20 cellular contexts compared by ENCODE assay signal in the genomic region with DNA sequence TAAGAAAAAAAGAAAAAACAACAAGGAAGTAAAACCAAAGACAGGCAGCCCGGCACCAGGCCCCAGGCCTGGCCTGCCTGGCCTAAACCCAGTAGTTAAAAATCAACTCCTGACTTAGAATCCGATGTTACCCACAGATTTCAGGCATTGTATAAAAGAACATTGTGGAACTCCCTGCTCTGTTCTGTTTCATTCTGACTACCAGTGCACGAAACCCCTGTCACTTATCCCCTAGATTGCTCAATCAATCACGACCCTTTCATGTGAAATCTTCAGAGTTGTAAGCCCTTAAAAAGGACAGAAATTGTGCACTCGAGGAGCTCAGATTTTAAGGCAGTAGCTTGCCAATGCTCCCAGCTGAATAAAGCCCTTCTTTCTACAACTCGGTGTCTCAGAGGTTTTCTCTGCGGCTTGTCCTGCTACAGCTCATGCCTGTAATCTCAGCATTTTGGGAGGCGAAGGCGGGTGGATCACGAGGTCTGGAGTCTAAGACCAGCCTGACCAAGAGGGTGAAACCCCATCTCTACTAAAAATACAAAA. TPM values are rescaled to one million over a fixed set of nuclear protein-coding genes. Genes with fewer than 3 reads are reported as not detected.
DNase-seq lines count a peak whose midpoint lies in the region; ATAC-seq, FAIRE-seq and TF ChIP-seq lines count a peak whose summit lies in the region.
"Had no signal": no experiment of that assay in that cellular context is flagged by ENCODE, and none has a peak within 500 bp of the region (broad histone marks: within the 10 kb centered on the region; RNA-seq: fewer than 3 reads in every experiment).

No MANE protein-coding gene starts in this region.

- TF ChIP-seq RAD21 in HepG2 (CRISPR knock-in tag; IDR thresholded peaks at IDR 0.05), result no peak

- 22% methylated on average over 9 of the region's 10 CpGs for WGBS in HepG2 (ENCODE audit: low lambda C conversion rate)

- no peaks in the 10 kb centered on the region for H3K9me3 Mint-ChIP-seq in activated T-helper 17 cell treated with anti-CD3 and anti-CD28 coated beads, Interleukin-2, amount 50 U/mL, for 72 hours
- no peaks in the 10 kb centered on the region for H3K9me3 Mint-ChIP-seq in MCF 10A (ENCODE audit: unreplicated experiment)

- intact Hi-C loops in HepG2 (cut with micrococcal nuclease; ENCODE audit: unreplicated experiment), result no loop called here
- intact Hi-C loops in MCF 10A (cut with micrococcal nuclease), result no loop called here

- peak overlapping the region in 6 of 11 experiments; percentile 8 to 49 (median 18); a peak in 3 of 22 replicates for H3K9ac ChIP-seq in BLaER1 treated with 17β-estradiol and CSF1 and Interleukin-3, amounts not matched to agents 10 nM and 100 nM
- no peak overlapping the region for H3K9ac ChIP-seq in HepG2 (ENCODE audit: insufficient read depth, low read depth, low read length)

- TF ChIP-seq CTCF in HepG2 (CRISPR knock-in tag; IDR thresholded peaks at IDR 0.05) (no peak), MCF 10A (IDR thresholded peaks at IDR 0.05; ENCODE audit: unreplicated experiment) (no peak)

- H3K36me3 ChIP-seq in BLaER1 treated with 17β-estradiol and CSF1 and Interleukin-3, amounts not matched to agents 10 nM and 100 nM, result no peaks in the 10 kb centered on the region
- H3K36me3 ChIP-seq in HepG2 (replicated peaks in 1 of 2; ENCODE audit: control insufficient read depth in 1 of 2, insufficient read depth in 2 of 2, low read length in 2 of 2), result no peaks in the 10 kb centered on the region
- H3K36me3 ChIP-seq: tibial nerve had no signal

- no peaks in the 10 kb centered on the region for H3K36me3 Mint-ChIP-seq in activated T-helper 17 cell treated with anti-CD3 and anti-CD28 coated beads, Interleukin-2, amount 50 U/mL, for 72 hours (ENCODE audit: low read depth)
- H3K36me3 Mint-ChIP-seq in MCF 10A (ENCODE audit: insufficient read depth, unreplicated experiment), result no peaks in the 10 kb centered on the region
- H3K36me3 Mint-ChIP-seq: naive thymus-derived CD4-positive, alpha-beta T cell had no signal

- no peak overlapping the region for H2AFZ ChIP-seq in HepG2 (ENCODE audit: low read length)

- peak overlapping the region in 6 of 11 experiments; percentile 7 to 54 (median 34); a peak in 6 of 22 replicates for H3K27ac ChIP-seq in BLaER1 treated with 17β-estradiol and CSF1 and Interleukin-3, amounts not matched to agents 10 nM and 100 nM
- H3K27ac ChIP-seq in HepG2 (ENCODE audit: extremely low read length, insufficient read depth, low read length), result no peak overlapping the region
- H3K27ac ChIP-seq: A549, skin epidermis, tibial nerve had no signal

- no peaks in the 10 kb centered on the region for H4K20me1 ChIP-seq in BLaER1 treated with 17β-estradiol and CSF1 and Interleukin-3, amounts not matched to agents 10 nM and 100 nM
- H4K20me1 ChIP-seq in HepG2 (ENCODE audit: insufficient read depth, low read length), result no peaks in the 10 kb centered on the region

- no peak for FAIRE-seq in HepG2 (lab: Jason Lieb, UNC)
- FAIRE-seq: A549, D721Med, keratinocyte had no signal

- peaks cover 0 to 27% (median 15%) of the 10 kb centered on the region in 10 experiments; a peak in 12 of 20 replicates for H3K4me1 ChIP-seq in BLaER1 treated with 17β-estradiol and CSF1 and Interleukin-3, amounts not matched to agents 10 nM and 100 nM
- H3K4me1 ChIP-seq in HepG2 (ENCODE audit: insufficient read depth, low read length), result no peaks in the 10 kb centered on the region
- H3K4me1 ChIP-seq: A549, tibial nerve had no signal

- H3K27me3 ChIP-seq in BLaER1 treated with 17β-estradiol and CSF1 and Interleukin-3, amounts not matched to agents 10 nM and 100 nM, result no peaks in the 10 kb centered on the region
- H3K27me3 ChIP-seq in HepG2 (ENCODE audit: control insufficient read depth in 1 of 2, insufficient read depth in 2 of 2, low read length in 2 of 2), result no peaks in the 10 kb centered on the region
- H3K27me3 ChIP-seq: tibial nerve had no signal

- peak overlapping the region in 6 of 11 experiments; percentile 7 to 44 (median 25); a peak in 6 of 22 replicates for H3K4me2 ChIP-seq in BLaER1 treated with 17β-estradiol and CSF1 and Interleukin-3, amounts not matched to agents 10 nM and 100 nM
- peak overlapping the region; percentile 55 for H3K4me2 ChIP-seq in HepG2 (ENCODE audit: low read depth, low read length)
- H3K4me2 ChIP-seq: A549 had no signal

- no peaks in the 10 kb centered on the region for H3K79me2 ChIP-seq in HepG2 (ENCODE audit: insufficient read depth, low read length)

- no peaks in the 10 kb centered on the region for H3K27me3 Mint-ChIP-seq in activated T-helper 17 cell treated with anti-CD3 and anti-CD28 coated beads, Interleukin-2, amount 50 U/mL, for 72 hours
- H3K27me3 Mint-ChIP-seq in MCF 10A (ENCODE audit: insufficient read depth, unreplicated experiment), result no peaks in the 10 kb centered on the region
- H3K27me3 Mint-ChIP-seq: activated T-cell treated with anti-CD3 and anti-CD28 coated beads, Interleukin-2, amount 50 U/mL, for 24 hours; naive thymus-derived CD4-positive, alpha-beta T cell had no signal

- TF ChIP-seq POLR2A in HepG2 (IDR thresholded peaks at IDR 0.05; ENCODE audit: insufficient read depth in 1 of 2, low read depth in 2 of 2, low read length in 2 of 2), result no peak

- ATAC-seq in GM21390 (IDR thresholded peaks at IDR 0.05; ENCODE audit: unreplicated experiment) (peak; percentile 34), HG03460 (IDR thresholded peaks at IDR 0.05; ENCODE audit: unreplicated experiment) (peak; percentile 56), HepG2 (no peak)
- no peak for ATAC-seq in activated T-helper 17 cell treated with anti-CD3 and anti-CD28 coated beads, Interleukin-2, amount 50 U/mL, for 72 hours (replicated peaks)
- ATAC-seq: A549; naive thymus-derived CD4-positive, alpha-beta T cell; SK-N-SH treated with all-trans-retinoic acid at 6 μM for 48 hours had no signal

- DNase-seq in HepG2 (ENCODE audit: low spot score) (no peak), GM19240 (ENCODE audit: insufficient read length, low spot score) (no peak), MCF 10A (ENCODE audit: unreplicated experiment) (no peak)
- no peak for DNase-seq in activated CD4-positive, CD25-positive, alpha-beta regulatory T cell (lab: John Stamatoyannopoulos, UW)
- DNase-seq: activated CD4-positive, alpha-beta T cell treated with anti-CD3 and anti-CD28 coated beads for 1 hour; activated T-cell treated with anti-CD3 and anti-CD28 coated beads, Interleukin-2, amount 50 U/mL, for 24 hours; effector CD8-positive, alpha-beta T cell; foreskin fibroblast; naive thymus-derived CD4-positive, alpha-beta T cell; NCI-H1436 treated with DMSO at 0.1 percent for 48 hours had no signal

- CTCF ChIA-PET in HepG2 (lab: Yijun Ruan, JAX; ENCODE audit: low intra/inter-chr PET ratio, low total read pairs), result no interaction called here
- CTCF ChIA-PET in MCF 10A (lab: Yijun Ruan, JAX), result interaction anchor here (1.6 kb wide), 1 partner anchor 9 kb away, joined by 3 read pairs; no protein-coding TSS in a partner anchor

- no peaks in the 10 kb centered on the region for H3K4me1 Mint-ChIP-seq in activated T-helper 17 cell treated with anti-CD3 and anti-CD28 coated beads, Interleukin-2, amount 50 U/mL, for 72 hours
- no peaks in the 10 kb centered on the region for H3K4me1 Mint-ChIP-seq in MCF 10A (ENCODE audit: insufficient read depth, unreplicated experiment)
- H3K4me1 Mint-ChIP-seq: naive thymus-derived CD4-positive, alpha-beta T cell had no signal

- BruUV-seq in HepG2 (replicated peaks; lab: Mats Ljungman, UMichigan) (no TSS peak), MCF 10A (replicated peaks; lab: Mats Ljungman, UMichigan) (no TSS peak)

- H3K9me3 ChIP-seq in BLaER1 treated with 17β-estradiol and CSF1 and Interleukin-3, amounts not matched to agents 10 nM and 100 nM (replicated peaks in 1 of 11), result peaks cover 0 to 16% (median 0%) of the 10 kb centered on the region in 11 experiments; a peak in 6 of 22 replicates
- no peaks in the 10 kb centered on the region for H3K9me3 ChIP-seq in HepG2 (ENCODE audit: low read length)
- H3K9me3 ChIP-seq: A549, tibial nerve had no signal

- TF ChIP-seq EP300 in HepG2 (IDR thresholded peaks at IDR 0.05; ENCODE audit: low read depth in 2 of 2, low read length in 2 of 2) (no peak), HepG2 (CRISPR knock-in tag; IDR thresholded peaks at IDR 0.05; ENCODE audit: borderline replicate concordance) (no peak)

- no peak overlapping the region for H3K4me3 Mint-ChIP-seq in activated T-helper 17 cell treated with anti-CD3 and anti-CD28 coated beads, Interleukin-2, amount 50 U/mL, for 72 hours
- H3K4me3 Mint-ChIP-seq in MCF 10A (ENCODE audit: unreplicated experiment), result no peak overlapping the region
- H3K4me3 Mint-ChIP-seq: activated T-cell treated with anti-CD3 and anti-CD28 coated beads, Interleukin-2, amount 50 U/mL, for 24 hours; naive thymus-derived CD4-positive, alpha-beta T cell had no signal

- in situ Hi-C loops in HepG2 (cut with HindIII; ENCODE audit: extremely low pct_ligation_motif_present, low pct_unique_long_range_greater_than_20kb), result no loop called here

- no peak overlapping the region for H3K27ac Mint-ChIP-seq in activated T-helper 17 cell treated with anti-CD3 and anti-CD28 coated beads, Interleukin-2, amount 50 U/mL, for 72 hours
- H3K27ac Mint-ChIP-seq in MCF 10A (ENCODE audit: low read depth, unreplicated experiment), result no peak overlapping the region
- H3K27ac Mint-ChIP-seq: activated T-cell treated with anti-CD3 and anti-CD28 coated beads, Interleukin-2, amount 50 U/mL, for 24 hours; naive thymus-derived CD4-positive, alpha-beta T cell had no signal

- POLR2A ChIA-PET in HepG2 (lab: Yijun Ruan, JAX), result interaction anchor here (1.7 kb wide), 1 partner anchor 16 kb away, joined by 3 read pairs; a partner anchor contains a TSS
- POLR2A ChIA-PET in MCF 10A (lab: Yijun Ruan, JAX), result no interaction called here

- H3K4me3 ChIP-seq in BLaER1 treated with 17β-estradiol and CSF1 and Interleukin-3, amounts not matched to agents 10 nM and 100 nM, result no peak overlapping the region
- no peak overlapping the region for H3K4me3 ChIP-seq in HepG2 (replicated peaks in 1 of 3; ENCODE audit: insufficient read depth in 1 of 3, low read depth in 2 of 3, low read length in 3 of 3)
- H3K4me3 ChIP-seq: A549, skin epidermis, tibial nerve had no signal

RNA-seq across cellular contexts. Expression of a gene that starts 15.6 kb away (rescaled TPM):
- total RNA-seq in HepG2 (2016; rRNA removed; fragmentation: Illumina TruSeq; extraction: Trizol) (not detected in 2 replicates), MCF 10A (2022) (0.23 and 0.25 TPM in 2 replicates)
- total RNA-seq in HepG2 (2016; cell fraction: cytosol; rRNA removed; fragmentation: Illumina TruSeq; extraction: Trizol; ENCODE audit: low read depth), result not detected in 2 replicates
- total RNA-seq in HepG2 (2016; cell fraction: insoluble cytoplasmic fraction; rRNA removed; fragmentation: Illumina TruSeq; extraction: Trizol), result not detected in 2 replicates
- total RNA-seq in HepG2 (2016; cell fraction: membrane; rRNA removed; fragmentation: Illumina TruSeq; extraction: Trizol), result not detected in 2 replicates
- not detected in 2 replicates for total RNA-seq in HepG2 (2016; cell fraction: nucleus; rRNA removed; fragmentation: Illumina TruSeq; extraction: Trizol)
- polyA plus RNA-seq in HepG2 (2011; rRNA removed), result not detected in 2 replicates
- not detected in 2 replicates for polyA plus RNA-seq in HepG2 (2011; cell fraction: cytosol; rRNA removed)
- polyA plus RNA-seq in HepG2 (2011; cell fraction: nucleus; rRNA removed), result not detected in 2 replicates
- not detected in 2 replicates for polyA plus RNA-seq in HepG2 (2012)
- polyA plus RNA-seq in HepG2 (2016; cell fraction: cytosol; fragmentation: Illumina TruSeq; extraction: Trizol; ENCODE audit: low read depth), result not detected in 2 replicates
- not detected in 2 replicates for polyA plus RNA-seq in HepG2 (2016; cell fraction: insoluble cytoplasmic fraction; fragmentation: Illumina TruSeq; extraction: Trizol; ENCODE audit: low read depth)
- not detected in 2 replicates for polyA plus RNA-seq in HepG2 (2016; cell fraction: membrane; fragmentation: Illumina TruSeq; extraction: Trizol; ENCODE audit: low read depth)
- polyA plus RNA-seq in HepG2 (2016; cell fraction: nucleus; fragmentation: Illumina TruSeq; extraction: Trizol; ENCODE audit: insufficient read depth, low read depth), result not detected in 2 replicates
- not detected in 2 replicates for polyA minus RNA-seq in HepG2 (2011; rRNA and poly(A)+ RNA removed; ENCODE audit: low replicate concordance)
- polyA minus RNA-seq in HepG2 (2011; cell fraction: cytosol; rRNA and poly(A)+ RNA removed), result not detected in 2 replicates
- not detected in 2 replicates for polyA minus RNA-seq in HepG2 (2011; cell fraction: nucleus; rRNA and poly(A)+ RNA removed)
- total RNA-seq in activated T-helper 17 cell treated with anti-CD3 and anti-CD28 coated beads, Interleukin-2, amount 50 U/mL, for 72 hours, result under 1 TPM in 1 of 2 donors, not detected in 1; 0.11 TPM
- total RNA-seq: tibial nerve had no signal
- polyA plus RNA-seq: A549 had no signal

RNA-seq across cellular contexts. Expression of a gene that starts 46.0 kb away (rescaled TPM):
- not detected in 2 replicates for total RNA-seq in HepG2 (2016; rRNA removed; fragmentation: Illumina TruSeq; extraction: Trizol)
- not detected in 2 replicates for total RNA-seq in HepG2 (2016; cell fraction: cytosol; rRNA removed; fragmentation: Illumina TruSeq; extraction: Trizol; ENCODE audit: low read depth)
- total RNA-seq in HepG2 (2016; cell fraction: insoluble cytoplasmic fraction; rRNA removed; fragmentation: Illumina TruSeq; extraction: Trizol), result not detected in 2 replicates
- total RNA-seq in HepG2 (2016; cell fraction: membrane; rRNA removed; fragmentation: Illumina TruSeq; extraction: Trizol), result not detected in 2 replicates
- not detected in 2 replicates for total RNA-seq in HepG2 (2016; cell fraction: nucleus; rRNA removed; fragmentation: Illumina TruSeq; extraction: Trizol)
- not detected in 2 replicates for polyA plus RNA-seq in HepG2 (2011; rRNA removed)
- not detected in 2 replicates for polyA plus RNA-seq in HepG2 (2011; cell fraction: cytosol; rRNA removed)
- 0.10 TPM in 1 of 2 replicates, not detected in the other for polyA plus RNA-seq in HepG2 (2011; cell fraction: nucleus; rRNA removed)
- not detected in 2 replicates for polyA plus RNA-seq in HepG2 (2012)
- not detected in 2 replicates for polyA plus RNA-seq in HepG2 (2016; cell fraction: cytosol; fragmentation: Illumina TruSeq; extraction: Trizol; ENCODE audit: low read depth)
- not detected in 2 replicates for polyA plus RNA-seq in HepG2 (2016; cell fraction: insoluble cytoplasmic fraction; fragmentation: Illumina TruSeq; extraction: Trizol; ENCODE audit: low read depth)
- polyA plus RNA-seq in HepG2 (2016; cell fraction: membrane; fragmentation: Illumina TruSeq; extraction: Trizol; ENCODE audit: low read depth), result not detected in 2 replicates
- polyA plus RNA-seq in HepG2 (2016; cell fraction: nucleus; fragmentation: Illumina TruSeq; extraction: Trizol; ENCODE audit: insufficient read depth, low read depth), result not detected in 2 replicates
- not detected in 2 replicates for polyA minus RNA-seq in HepG2 (2011; rRNA and poly(A)+ RNA removed; ENCODE audit: low replicate concordance)
- polyA minus RNA-seq in HepG2 (2011; cell fraction: cytosol; rRNA and poly(A)+ RNA removed), result not detected in 2 replicates
- not detected in 2 replicates for polyA minus RNA-seq in HepG2 (2011; cell fraction: nucleus; rRNA and poly(A)+ RNA removed)
- total RNA-seq in activated T-helper 17 cell treated with anti-CD3 and anti-CD28 coated beads, Interleukin-2, amount 50 U/mL, for 72 hours, result not detected
- total RNA-seq in MCF 10A (2022), result not detected in 2 replicates
- total RNA-seq: naive thymus-derived CD4-positive, alpha-beta T cell had no signal
- polyA plus RNA-seq: A549; keratinocyte; naive thymus-derived CD4-positive, alpha-beta T cell had no signal

Comparison
In these comparisons a context has a peak if more than half of its experiments do, and no peak if none do; other contexts are left out.
1. ATAC-seq: peak in GM21390 (single experiment) and HG03460 (single experiment); none in HepG2 (single experiment) and activated T-helper 17 cell treated with anti-CD3 and anti-CD28 coated beads, Interleukin-2, amount 50 U/mL, for 72 hours (single experiment).